Comparison of ENCODE assay signal across 8 cellular contexts in the genomic region with DNA sequence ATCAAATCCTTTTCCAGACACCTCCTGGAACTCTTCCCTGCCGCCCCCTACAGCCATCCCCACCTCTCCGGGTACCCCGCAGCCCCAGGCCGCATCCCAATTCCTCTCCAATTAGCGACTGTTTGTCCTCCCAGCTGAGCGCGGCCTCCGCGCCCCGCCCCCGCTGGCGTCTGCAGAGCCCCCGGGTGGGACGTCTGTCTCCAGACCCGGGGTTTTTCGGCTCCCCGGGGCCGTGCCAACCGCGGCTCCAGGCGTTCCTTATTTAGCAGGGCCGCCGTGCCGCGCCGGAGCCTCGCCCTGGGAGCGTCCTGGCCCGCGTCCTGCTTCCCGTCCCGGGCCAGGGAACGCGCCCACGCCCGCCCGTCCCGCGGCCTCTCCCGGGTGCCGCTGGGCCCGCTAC. TPM values are rescaled to one million over a fixed set of nuclear protein-coding genes. Genes with fewer than 3 reads are reported as not detected.
DNase-seq lines count a peak whose midpoint lies in the region; ATAC-seq, FAIRE-seq and TF ChIP-seq lines count a peak whose summit lies in the region.
"Not testable (repeated sequence)": the region's sequence is repeated elsewhere in the genome, so short reads cannot be mapped to it uniquely, and the experiment has no call there.

No MANE protein-coding gene starts in this region.

- WGBS in K562 (ENCODE audit: insufficient coverage, low coverage, missing lambda C conversion rate) = 0% methylated on average over 10 of the region's 42 CpGs
- under 1% methylated on average over 34 of the region's 42 CpGs for WGBS in urinary bladder

- not testable (repeated sequence) for H3K27me3 ChIP-seq in DOHH2 (ENCODE audit: control insufficient read depth, low read length); K562 (ENCODE audit: control insufficient read depth in 2 of 2, insufficient read depth in 2 of 2, low read length in 2 of 2); rectal smooth muscle tissue (ENCODE audit: control insufficient read depth, insufficient read depth, low read length)

- not testable (repeated sequence) for BruUV-seq in K562 (replicated peaks; lab: Mats Ljungman, UMichigan)

- TF ChIP-seq RAD21 in K562 (CRISPR knock-in tag; conservative IDR thresholded peaks at IDR 0.05 in 1 of 2, IDR thresholded peaks at IDR 0.05 in 1 of 2) = not testable (repeated sequence)

- POLR2A ChIA-PET in K562 (lab: Yijun Ruan, JAX) = not testable (repeated sequence)

- not testable (repeated sequence) for H3K9me1 ChIP-seq in K562 (ENCODE audit: control insufficient read depth, insufficient read depth, low read length)

- peak; percentile 28 for DNase-seq in NCI-H2227 (lab: John Stamatoyannopoulos, UW; ENCODE audit: unreplicated experiment)
- DNase-seq in activated CD4-positive, alpha-beta T cell treated with anti-CD3 and anti-CD28 coated beads, Interleukin-2, amount 50 U/mL, for 48 hours = peak; percentile 22
- DNase-seq in K562 (ENCODE audit: extremely low read depth in 1 of 4, low spot score in 3 of 4); fibroblast of the aortic adventitia (ENCODE audit: low read depth); memory B cell (ENCODE audit: low spot score in 2 of 2): not testable (repeated sequence)

- not testable (repeated sequence) for H3K36me3 Mint-ChIP-seq in memory B cell

- not testable (repeated sequence) for H4K20me1 ChIP-seq in DOHH2 (ENCODE audit: control insufficient read depth, insufficient read depth, low read depth, low read length); K562 (replicated peaks; ENCODE audit: control insufficient read depth, insufficient read depth, low read length)

- intact Hi-C loops in K562 (cut with micrococcal nuclease) = not testable (repeated sequence)

- CTCF ChIA-PET in K562 (lab: Yijun Ruan, JAX; ENCODE audit: low intra/inter-chr PET ratio) = not testable (repeated sequence)

- H3K4me3 ChIP-seq in DOHH2 (ENCODE audit: low read length) (peak overlapping the region; percentile 68), K562 (peak overlapping the region; percentile 42), fibroblast of the aortic adventitia (ENCODE audit: low read depth, low read length) (peak overlapping the region; percentile 64), rectal smooth muscle tissue (ENCODE audit: low read length) (peak overlapping the region; percentile 59), urinary bladder (ENCODE audit: low read depth, low read length) (peak overlapping the region; percentile 51)

- TF ChIP-seq EP300 in K562 (IDR thresholded peaks at IDR 0.05; ENCODE audit: low read length) = not testable (repeated sequence)

- not testable (repeated sequence) for H3K27me3 Mint-ChIP-seq in memory B cell

- ATAC-seq in K562; memory B cell (ENCODE audit: low read depth): not testable (repeated sequence)

- not testable (repeated sequence) for H3K27ac Mint-ChIP-seq in memory B cell

- peak overlapping the region in 1 of 2 experiments; percentile 35; a peak in 2 of 4 replicates for H3K9ac ChIP-seq in K562 (ENCODE audit: insufficient read depth in 1 of 2, low read depth in 2 of 2, low read length in 2 of 2)
- not testable (repeated sequence) for H3K9ac ChIP-seq in rectal smooth muscle tissue (ENCODE audit: low read length)

- FAIRE-seq in K562 (lab: Jason Lieb, UNC) = not testable (repeated sequence)

- H3K4me2 ChIP-seq in DOHH2 (ENCODE audit: low read length) = peak overlapping the region; percentile 48
- not testable (repeated sequence) for H3K4me2 ChIP-seq in K562 (ENCODE audit: insufficient read depth, low read length)

- H3K4me3 Mint-ChIP-seq in memory B cell = peak overlapping the region; percentile 81

- TF ChIP-seq CTCF in DOHH2 (IDR thresholded peaks at IDR 0.05; ENCODE audit: low read depth, low read length, poor library complexity, severe bottlenecking); K562 (IDR thresholded peaks at IDR 0.05 in 2 of 3, conservative IDR thresholded peaks at IDR 0.05 in 1 of 3; ENCODE audit: insufficient read depth in 2 of 3, low read depth in 1 of 3, low read length in 3 of 3); fibroblast of the aortic adventitia (IDR thresholded peaks at IDR 0.05; ENCODE audit: insufficient read depth, low read length): not testable (repeated sequence)

- peaks cover 11% of the 10 kb centered on the region for H3K79me2 ChIP-seq in DOHH2 (ENCODE audit: control insufficient read depth, low read length)
- H3K79me2 ChIP-seq in K562 (ENCODE audit: control insufficient read depth, insufficient read depth, low read length) = not testable (repeated sequence)

- not testable (repeated sequence) for H3K27ac ChIP-seq in DOHH2 (ENCODE audit: low read depth, low read length); K562 (ENCODE audit: extremely low read depth, low read depth, low read length); urinary bladder (ENCODE audit: low read depth)
- H3K27ac ChIP-seq in rectal smooth muscle tissue (ENCODE audit: low read depth, low read length) = peak overlapping the region; percentile 58

- not testable (repeated sequence) for H3K36me3 ChIP-seq in DOHH2 (ENCODE audit: control insufficient read depth, low read length); K562 (ENCODE audit: control insufficient read depth, insufficient read depth, low read length); rectal smooth muscle tissue (ENCODE audit: control insufficient read depth, insufficient read depth, low read length); urinary bladder (ENCODE audit: insufficient read depth)

- not testable (repeated sequence) for H3F3A ChIP-seq in DOHH2 (ENCODE audit: control insufficient read depth, insufficient read depth)

- not testable (repeated sequence) for H3K9me2 ChIP-seq in DOHH2 (replicated peaks; ENCODE audit: control insufficient read depth, low read length)

- H3K9me3 ChIP-seq in DOHH2 (ENCODE audit: control insufficient read depth, insufficient read depth, low read length); K562 (replicated peaks; ENCODE audit: control insufficient read depth, insufficient read depth, low read depth, low read length): not testable (repeated sequence)

- in situ Hi-C loops in K562 (cut with MboI) = not testable (repeated sequence)

- H3K4me1 Mint-ChIP-seq in memory B cell = not testable (repeated sequence)

- H2AFZ ChIP-seq in K562 (ENCODE audit: low read depth, low read length) = not testable (repeated sequence)

- TF ChIP-seq POLR2A in K562 (conservative IDR thresholded peaks at IDR 0.05) = not testable (repeated sequence)

- H3K4me1 ChIP-seq in DOHH2 (ENCODE audit: control insufficient read depth, low read length); rectal smooth muscle tissue (ENCODE audit: control insufficient read depth, insufficient read depth, low read length); urinary bladder (ENCODE audit: insufficient read depth): not testable (repeated sequence)
- H3K4me1 ChIP-seq in K562 (replicated peaks in 1 of 2; ENCODE audit: control insufficient read depth in 2 of 2, insufficient read depth in 2 of 2, low read length in 2 of 2) = peaks cover 0 to 12% of the 10 kb centered on the region in 2 experiments; a peak in 2 of 5 replicates

- H3K9me3 Mint-ChIP-seq in memory B cell = not testable (repeated sequence)

RNA-seq across cellular contexts. Expression of a gene that starts 0.6 kb away (rescaled TPM):
- total RNA-seq in K562 (2011; cell fraction: chromatin; rRNA removed; ENCODE audit: low replicate concordance) = 153 and 616 TPM in 2 replicates
- 429 and 449 TPM in 2 replicates for total RNA-seq in K562 (2011; cell fraction: nucleolus; rRNA removed)
- 168 and 178 TPM in 2 replicates for total RNA-seq in K562 (2011; cell fraction: nucleoplasm; rRNA removed)
- 35.9 and 37.1 TPM in 2 replicates for total RNA-seq in K562 (2014; rRNA removed)
- total RNA-seq in K562 (2014; rRNA removed; fragmentation: Illumina TruSeq; extraction: Trizol) = 4.5 and 7.0 TPM in 2 replicates
- 20.2 and 23.9 TPM in 2 replicates for total RNA-seq in K562 (2015; rRNA removed; fragmentation: Illumina TruSeq; extraction: Trizol)
- total RNA-seq in K562 (2021) = 65.5 and 93.5 TPM in 2 replicates
- 12.6 and 21.4 TPM in 2 replicates for polyA plus RNA-seq in K562 (2011; rRNA removed)
- polyA plus RNA-seq in K562 (2011; cell fraction: cytosol; rRNA removed) = 19.4 and 51.6 TPM in 2 replicates
- 204 and 342 TPM in 2 replicates for polyA plus RNA-seq in K562 (2011; cell fraction: nucleus; rRNA removed)
- polyA plus RNA-seq in K562 (2012) = 41.5 and 96.4 TPM in 2 replicates
- 6.9 and 21.8 TPM in 2 replicates for polyA plus RNA-seq in K562 (2014; fragmentation: Illumina TruSeq; extraction: Trizol)
- polyA plus RNA-seq in K562 (2014; fragmentation: Nextera tagmentation; extraction: Ambion mirVana) = under 1 TPM; 0.23 to 0.28 TPM
- polyA plus RNA-seq in K562 (2014; rRNA removed) = 42.3 and 54.4 TPM in 2 replicates
- polyA minus RNA-seq in K562 (2011; rRNA and poly(A)+ RNA removed) = 11.9 and 18.2 TPM in 2 replicates
- 46.2 and 53.6 TPM in 2 replicates for polyA minus RNA-seq in K562 (2011; cell fraction: cytosol; rRNA and poly(A)+ RNA removed)
- 87.5 and 110 TPM in 2 replicates for polyA minus RNA-seq in K562 (2011; cell fraction: nucleus; rRNA and poly(A)+ RNA removed)
- 118 and 166 TPM in 2 replicates for total RNA-seq in fibroblast of the aortic adventitia (ENCODE audit: low replicate concordance)
- total RNA-seq in urinary bladder = 79.5 TPM
- polyA plus RNA-seq in urinary bladder = 197 TPM

RNA-seq across cellular contexts. Expression of a gene that starts 13.4 kb away (rescaled TPM):
- 8.2 and 15.9 TPM in 2 replicates for total RNA-seq in K562 (2011; cell fraction: chromatin; rRNA removed; ENCODE audit: low replicate concordance)
- total RNA-seq in K562 (2011; cell fraction: nucleolus; rRNA removed) = 15.8 and 18.8 TPM in 2 replicates
- total RNA-seq in K562 (2011; cell fraction: nucleoplasm; rRNA removed) = 11.4 and 14.5 TPM in 2 replicates
- total RNA-seq in K562 (2014; rRNA removed) (2.9 and 3.5 TPM in 2 replicates), K562 (2014; rRNA removed; fragmentation: Illumina TruSeq; extraction: Trizol) (0.58 and 0.77 TPM in 2 replicates), K562 (2015; rRNA removed; fragmentation: Illumina TruSeq; extraction: Trizol) (0.94 and 1.8 TPM in 2 replicates), K562 (2021) (3.0 and 3.1 TPM in 2 replicates), fibroblast of the aortic adventitia (ENCODE audit: low replicate concordance) (0.27 and 3.6 TPM in 2 replicates), urinary bladder (0.63 TPM)
- polyA plus RNA-seq in K562 (2011; rRNA removed) (5.3 and 13.0 TPM in 2 replicates), K562 (2014; fragmentation: Illumina TruSeq; extraction: Trizol) (2.1 and 2.2 TPM in 2 replicates), K562 (2014; fragmentation: Nextera tagmentation; extraction: Ambion mirVana) (under 1 TPM; 0.25 to 0.63 TPM), K562 (2014; rRNA removed) (3.8 and 6.1 TPM in 2 replicates), urinary bladder (0.63 TPM)
- polyA plus RNA-seq in K562 (2011; cell fraction: cytosol; rRNA removed) = 4.8 and 7.7 TPM in 2 replicates
- 65.3 and 85.4 TPM in 2 replicates for polyA plus RNA-seq in K562 (2011; cell fraction: nucleus; rRNA removed)
- 6.6 and 10.4 TPM in 2 replicates for polyA plus RNA-seq in K562 (2012)
- 1.2 and 2.2 TPM in 2 replicates for polyA minus RNA-seq in K562 (2011; rRNA and poly(A)+ RNA removed)
- polyA minus RNA-seq in K562 (2011; cell fraction: cytosol; rRNA and poly(A)+ RNA removed) = 1.8 TPM in 1 of 2 replicates, not detected in the other
- polyA minus RNA-seq in K562 (2011; cell fraction: nucleus; rRNA and poly(A)+ RNA removed) = 4.6 and 8.0 TPM in 2 replicates

RNA-seq across cellular contexts. Expression of a gene that starts 20.5 kb away (rescaled TPM):
- 31.9 and 110 TPM in 2 replicates for total RNA-seq in K562 (2011; cell fraction: chromatin; rRNA removed; ENCODE audit: low replicate concordance)
- 74.5 and 76.3 TPM in 2 replicates for total RNA-seq in K562 (2011; cell fraction: nucleolus; rRNA removed)
- 45.7 and 51.9 TPM in 2 replicates for total RNA-seq in K562 (2011; cell fraction: nucleoplasm; rRNA removed)
- total RNA-seq in K562 (2014; rRNA removed) = 55.5 and 79.2 TPM in 2 replicates
- 24.3 and 29.9 TPM in 2 replicates for total RNA-seq in K562 (2014; rRNA removed; fragmentation: Illumina TruSeq; extraction: Trizol)
- total RNA-seq in K562 (2015; rRNA removed; fragmentation: Illumina TruSeq; extraction: Trizol) = 42.8 and 45.9 TPM in 2 replicates
- total RNA-seq in K562 (2021) = 109 and 113 TPM in 2 replicates
- 41.6 and 61.6 TPM in 2 replicates for polyA plus RNA-seq in K562 (2011; rRNA removed)
- polyA plus RNA-seq in K562 (2011; cell fraction: cytosol; rRNA removed) = 63.2 and 103 TPM in 2 replicates
- 105 and 141 TPM in 2 replicates for polyA plus RNA-seq in K562 (2011; cell fraction: nucleus; rRNA removed)
- polyA plus RNA-seq in K562 (2012) = 99.7 and 110 TPM in 2 replicates
- polyA plus RNA-seq in K562 (2014; fragmentation: Illumina TruSeq; extraction: Trizol) = 40.8 and 76.8 TPM in 2 replicates
- polyA plus RNA-seq in K562 (2014; fragmentation: Nextera tagmentation; extraction: Ambion mirVana) = 1 to 10 TPM; 1.1 to 1.5 TPM
- 55.5 and 63.3 TPM in 2 replicates for polyA plus RNA-seq in K562 (2014; rRNA removed)
- 24.9 and 30.1 TPM in 2 replicates for polyA minus RNA-seq in K562 (2011; rRNA and poly(A)+ RNA removed)
- polyA minus RNA-seq in K562 (2011; cell fraction: cytosol; rRNA and poly(A)+ RNA removed) = 51.2 and 66.0 TPM in 2 replicates
- 25.8 and 29.9 TPM in 2 replicates for polyA minus RNA-seq in K562 (2011; cell fraction: nucleus; rRNA and poly(A)+ RNA removed)
- total RNA-seq in fibroblast of the aortic adventitia (ENCODE audit: low replicate concordance) = 64.3 and 91.0 TPM in 2 replicates
- total RNA-seq in urinary bladder = 21.9 TPM
- 57.0 TPM for polyA plus RNA-seq in urinary bladder
